ENCODE assay signal across 8 cellular contexts in genomic region chr5:140145818-140146522, GRCh38. TPM values are rescaled to one million over a fixed set of nuclear protein-coding genes. Genes with fewer than 3 reads are reported as not detected.
A peak's percentile ranks its signal among the peaks of the same experiment; 100 is the strongest.
DNase-seq lines count a peak whose midpoint lies in the region; ATAC-seq and TF ChIP-seq lines count a peak whose summit lies in the region.

No MANE protein-coding gene starts in this region.

- H3K4me1 Mint-ChIP-seq in activated T-helper 2 cell treated with anti-CD3 and anti-CD28 coated beads, Interferon-gamma antibody, Interleukin-2, Interleukin-4, amounts not matched to agents 10 μg/mL and 5 μg/mL and 100 μg/mL, durations not matched to agents 14 hours and 24 hours and 36 hours (ENCODE audit: low read depth) = peaks cover 4% of the 10 kb centered on the region
- H3K4me1 Mint-ChIP-seq in naive thymus-derived CD4-positive, alpha-beta T cell = peaks cover 14 to 29% (median 25%) of the 10 kb centered on the region in 7 donors
- H3K4me1 Mint-ChIP-seq in stimulated activated naive B cell treated with anti-CD40 and anti-IgM and Interleukin-4, amounts not matched to agents 10 μg/mL and 1 μg/mL and 100 μg/mL, for 72 hours = peaks cover 20 to 36% of the 10 kb centered on the region in 2 donors

- H3K4me3 Mint-ChIP-seq in activated T-helper 2 cell treated with anti-CD3 and anti-CD28 coated beads, Interferon-gamma antibody, Interleukin-2, Interleukin-4, amounts not matched to agents 10 μg/mL and 5 μg/mL and 100 μg/mL, durations not matched to agents 14 hours and 24 hours and 36 hours (ENCODE audit: low read depth) = no peak overlapping the region
- peak overlapping the region in 9 of 10 donors; percentile 16 to 81 (median 72) for H3K4me3 Mint-ChIP-seq in naive thymus-derived CD4-positive, alpha-beta T cell
- peak overlapping the region; percentile 60 to 82 for H3K4me3 Mint-ChIP-seq in stimulated activated naive B cell treated with anti-CD40 and anti-IgM and Interleukin-4, amounts not matched to agents 10 μg/mL and 1 μg/mL and 100 μg/mL, for 72 hours

- peak; percentile 62 for ATAC-seq in GM21737 (IDR thresholded peaks at IDR 0.05; ENCODE audit: unreplicated experiment)
- ATAC-seq in naive thymus-derived CD4-positive, alpha-beta T cell = peak; percentile 86
- ATAC-seq in stimulated activated naive B cell treated with anti-CD40 and anti-IgM and Interleukin-4, amounts not matched to agents 10 μg/mL and 1 μg/mL and 100 μg/mL, for 72 hours (replicated peaks) = peak; percentile 84 to 85
- no peak for ATAC-seq in HG03521 (IDR thresholded peaks at IDR 0.05; ENCODE audit: unreplicated experiment)

- no peak overlapping the region for H3K27ac Mint-ChIP-seq in activated T-helper 2 cell treated with anti-CD3 and anti-CD28 coated beads, Interferon-gamma antibody, Interleukin-2, Interleukin-4, amounts not matched to agents 10 μg/mL and 5 μg/mL and 100 μg/mL, durations not matched to agents 14 hours and 24 hours and 36 hours
- no peak overlapping the region for H3K27ac Mint-ChIP-seq in naive thymus-derived CD4-positive, alpha-beta T cell
- H3K27ac Mint-ChIP-seq in stimulated activated naive B cell treated with anti-CD40 and anti-IgM and Interleukin-4, amounts not matched to agents 10 μg/mL and 1 μg/mL and 100 μg/mL, for 72 hours = peak overlapping the region; percentile 56

- no peaks in the 10 kb centered on the region for H3K36me3 ChIP-seq in naive thymus-derived CD4-positive, alpha-beta T cell (ENCODE audit: control insufficient read depth in 2 of 3, insufficient read depth in 3 of 3, low read length in 3 of 3)

- peaks cover 6 to 9% of the 10 kb centered on the region in 2 donors for H3K4me1 ChIP-seq in naive thymus-derived CD4-positive, alpha-beta T cell (ENCODE audit: control insufficient read depth in 2 of 2, insufficient read depth in 2 of 2, low read length in 2 of 2)

- POLR2A ChIA-PET in naive thymus-derived CD4-positive, alpha-beta T cell (lab: Charles Lee) = interaction anchor here (0.6 to 1.6 kb wide), 4 partner anchors 30 to 73 kb away, joined by 3 to 7 read pairs (median 4); no protein-coding TSS in a partner anchor

- peak; percentile 22 for TF ChIP-seq CTCF in fibroblast of pulmonary artery (IDR thresholded peaks at IDR 0.05; ENCODE audit: low read length, missing control alignments)

- H3K27ac ChIP-seq in naive thymus-derived CD4-positive, alpha-beta T cell (ENCODE audit: low read depth, low read length) = no peak overlapping the region

- H3K27me3 Mint-ChIP-seq in activated T-helper 2 cell treated with anti-CD3 and anti-CD28 coated beads, Interferon-gamma antibody, Interleukin-2, Interleukin-4, amounts not matched to agents 10 μg/mL and 5 μg/mL and 100 μg/mL, durations not matched to agents 14 hours and 24 hours and 36 hours (ENCODE audit: low read depth) = peaks cover 37% of the 10 kb centered on the region
- peaks cover 9 to 48% (median 21%) of the 10 kb centered on the region in 5 donors for H3K27me3 Mint-ChIP-seq in naive thymus-derived CD4-positive, alpha-beta T cell
- H3K27me3 Mint-ChIP-seq in stimulated activated naive B cell treated with anti-CD40 and anti-IgM and Interleukin-4, amounts not matched to agents 10 μg/mL and 1 μg/mL and 100 μg/mL, for 72 hours = peaks cover 16 to 38% of the 10 kb centered on the region in 2 donors

- peak overlapping the region; percentile 41 for H3K4me3 ChIP-seq in fibroblast of pulmonary artery (replicated peaks; ENCODE audit: low read depth, low read length)
- H3K4me3 ChIP-seq in naive thymus-derived CD4-positive, alpha-beta T cell (ENCODE audit: low read length) = peak overlapping the region; percentile 27

- DNase-seq in AG20443 (ENCODE audit: low spot score) (peak; percentile 93), NOMO-1 (lab: John Stamatoyannopoulos, UW; ENCODE audit: unreplicated experiment in 2 of 2) (peak; percentile 72 to 80), fibroblast of pulmonary artery (ENCODE audit: low read depth) (peak; percentile 67)
- peak; percentile 33 for DNase-seq in activated T-helper 2 cell treated with anti-CD3 and anti-CD28 coated beads, Interferon-gamma antibody, Interleukin-2, Interleukin-4, amounts not matched to agents 10 μg/mL and 5 μg/mL and 100 μg/mL, durations not matched to agents 14 hours and 24 hours and 36 hours (ENCODE audit: low spot score)
- peak in 8 of 9 donors; percentile 25 to 69 (median 42) for DNase-seq in naive thymus-derived CD4-positive, alpha-beta T cell
- DNase-seq in stimulated activated naive B cell treated with anti-CD40 and anti-IgM and Interleukin-4, amounts not matched to agents 10 μg/mL and 1 μg/mL and 100 μg/mL, for 72 hours = peak; percentile 33

- H3K27me3 ChIP-seq in naive thymus-derived CD4-positive, alpha-beta T cell (ENCODE audit: control insufficient read depth in 2 of 2, insufficient read depth in 2 of 2, low read length in 2 of 2) = peaks cover 0 to 6% of the 10 kb centered on the region in 2 donors

- no peaks in the 10 kb centered on the region for H3K36me3 Mint-ChIP-seq in activated T-helper 2 cell treated with anti-CD3 and anti-CD28 coated beads, Interferon-gamma antibody, Interleukin-2, Interleukin-4, amounts not matched to agents 10 μg/mL and 5 μg/mL and 100 μg/mL, durations not matched to agents 14 hours and 24 hours and 36 hours (ENCODE audit: low read depth)
- H3K36me3 Mint-ChIP-seq in naive thymus-derived CD4-positive, alpha-beta T cell = peaks cover 0 to 4% (median 0%) of the 10 kb centered on the region in 5 donors
- no peaks in the 10 kb centered on the region for H3K36me3 Mint-ChIP-seq in stimulated activated naive B cell treated with anti-CD40 and anti-IgM and Interleukin-4, amounts not matched to agents 10 μg/mL and 1 μg/mL and 100 μg/mL, for 72 hours

- CTCF ChIA-PET in naive thymus-derived CD4-positive, alpha-beta T cell (lab: Charles Lee) = interaction anchor here (0.7 to 6.6 kb wide), 8 partner anchors 9 to 369 kb away, joined by 3 to 109 read pairs (median 12); partner anchors contain the start of gene PURA

- intact Hi-C loops in activated T-helper 2 cell treated with anti-CD3 and anti-CD28 coated beads, Interferon-gamma antibody, Interleukin-2, Interleukin-4, amounts not matched to agents 10 μg/mL and 5 μg/mL and 100 μg/mL, durations not matched to agents 14 hours and 24 hours and 36 hours (cut with micrococcal nuclease) = loop anchor here (1.0 to 2.0 kb wide), 4 partner anchors 11 to 73 kb away; partner anchors contain the start of gene PURA
- intact Hi-C loops in naive thymus-derived CD4-positive, alpha-beta T cell (cut with micrococcal nuclease) = no loop called here

- no peaks in the 10 kb centered on the region for H3K9me3 Mint-ChIP-seq in activated T-helper 2 cell treated with anti-CD3 and anti-CD28 coated beads, Interferon-gamma antibody, Interleukin-2, Interleukin-4, amounts not matched to agents 10 μg/mL and 5 μg/mL and 100 μg/mL, durations not matched to agents 14 hours and 24 hours and 36 hours
- H3K9me3 Mint-ChIP-seq in naive thymus-derived CD4-positive, alpha-beta T cell = no peaks in the 10 kb centered on the region
- no peaks in the 10 kb centered on the region for H3K9me3 Mint-ChIP-seq in stimulated activated naive B cell treated with anti-CD40 and anti-IgM and Interleukin-4, amounts not matched to agents 10 μg/mL and 1 μg/mL and 100 μg/mL, for 72 hours

- no peaks in the 10 kb centered on the region for H3K9me3 ChIP-seq in naive thymus-derived CD4-positive, alpha-beta T cell (ENCODE audit: control insufficient read depth in 2 of 3, low read length in 3 of 3)

RNA-seq across cellular contexts. Expression of gene IGIP, which starts 20.2 kb away (rescaled TPM):
- 2.2 and 2.3 TPM in 2 replicates for total RNA-seq in activated T-helper 2 cell treated with anti-CD3 and anti-CD28 coated beads, Interferon-gamma antibody, Interleukin-2, Interleukin-4, amounts not matched to agents 10 μg/mL and 5 μg/mL and 100 μg/mL, durations not matched to agents 14 hours and 24 hours and 36 hours
- total RNA-seq in naive thymus-derived CD4-positive, alpha-beta T cell = 10 to 100 TPM in 2 of 5 experiments, 1 to 10 TPM in 3; 4.6 to 15.4 (median 5.1) TPM
- polyA plus RNA-seq in naive thymus-derived CD4-positive, alpha-beta T cell = 1 to 10 TPM in 1 of 2 donors, under 1 TPM in 1; 0.59 to 1.0 TPM

RNA-seq across cellular contexts. Expression of gene CYSTM1, which starts 29.0 kb away (rescaled TPM):
- 9.2 and 11.3 TPM in 2 replicates for total RNA-seq in activated T-helper 2 cell treated with anti-CD3 and anti-CD28 coated beads, Interferon-gamma antibody, Interleukin-2, Interleukin-4, amounts not matched to agents 10 μg/mL and 5 μg/mL and 100 μg/mL, durations not matched to agents 14 hours and 24 hours and 36 hours
- total RNA-seq in naive thymus-derived CD4-positive, alpha-beta T cell = 10 to 100 TPM in 1 of 5 experiments, 1 to 10 TPM in 4; 1.6 to 11.1 (median 3.5) TPM
- 1 to 10 TPM; 3.3 to 7.6 TPM for polyA plus RNA-seq in naive thymus-derived CD4-positive, alpha-beta T cell

RNA-seq across cellular contexts. Expression of gene PURA, which starts 32.1 kb away (rescaled TPM):
- 10.8 and 11.0 TPM in 2 replicates for total RNA-seq in activated T-helper 2 cell treated with anti-CD3 and anti-CD28 coated beads, Interferon-gamma antibody, Interleukin-2, Interleukin-4, amounts not matched to agents 10 μg/mL and 5 μg/mL and 100 μg/mL, durations not matched to agents 14 hours and 24 hours and 36 hours
- total RNA-seq in naive thymus-derived CD4-positive, alpha-beta T cell = 10 to 100 TPM; 11.6 to 33.5 (median 13.9) TPM
- 1 to 10 TPM; 3.1 to 4.7 TPM for polyA plus RNA-seq in naive thymus-derived CD4-positive, alpha-beta T cell

Comparison
In these comparisons a context has a peak if more than half of its experiments do, and no peak if none do; other contexts are left out.
1. DNase-seq: peak in every context shown above with its lines; median percentile 93 in AG20443; 76 in NOMO-1; 67 in fibroblast of pulmonary artery; 42 in naive thymus-derived CD4-positive, alpha-beta T cell; 33 in activated T-helper 2 cell treated with anti-CD3 and anti-CD28 coated beads, Interferon-gamma antibody, Interleukin-2, Interleukin-4, amounts not matched to agents 10 μg/mL and 5 μg/mL and 100 μg/mL, durations not matched to agents 14 hours and 24 hours and 36 hours; 33 in stimulated activated naive B cell treated with anti-CD40 and anti-IgM and Interleukin-4, amounts not matched to agents 10 μg/mL and 1 μg/mL and 100 μg/mL, for 72 hours.